ENCODE assay signal across 8 cellular contexts in the genomic region with DNA sequence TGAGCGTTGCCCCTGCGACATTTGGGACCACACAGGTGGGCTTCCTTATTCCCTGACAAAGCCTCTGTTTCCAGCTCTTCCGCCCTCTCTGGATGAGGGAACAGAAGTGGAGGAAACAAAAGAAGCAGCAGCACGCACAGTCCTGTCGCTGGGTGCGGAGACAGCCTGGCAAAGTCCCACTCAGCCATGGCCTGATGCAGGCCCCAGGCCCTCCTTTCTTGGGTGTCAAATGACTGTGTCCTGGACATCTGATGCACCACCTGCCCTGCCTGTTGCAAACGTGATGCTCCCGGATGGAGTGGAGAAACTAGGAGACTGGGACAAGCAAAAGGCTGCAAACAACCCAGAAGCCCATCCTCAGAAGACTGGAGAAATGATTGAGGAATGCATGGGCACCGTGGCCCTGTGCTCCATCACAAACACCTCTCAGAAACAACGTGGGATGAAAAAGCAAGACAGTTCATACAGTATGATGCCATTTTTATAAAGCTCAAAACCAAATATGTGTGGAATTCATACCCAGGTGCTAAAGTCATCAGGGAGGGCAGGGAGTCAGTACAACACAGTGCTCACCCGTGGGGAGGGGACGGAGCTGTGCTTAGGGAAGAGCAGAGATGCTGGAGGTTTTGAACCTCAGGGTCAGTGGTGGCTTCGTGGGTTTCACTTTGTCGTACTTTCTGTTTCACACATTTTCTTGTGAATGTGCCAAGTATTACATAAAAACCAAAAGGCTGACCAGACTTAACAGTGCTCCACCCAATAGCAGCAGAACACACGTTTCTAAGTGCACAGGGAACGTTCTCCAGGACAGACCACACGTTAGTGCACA. TPM values are rescaled to one million over a fixed set of nuclear protein-coding genes. Genes with fewer than 3 reads are reported as not detected.
DNase-seq lines count a peak whose midpoint lies in the region; ATAC-seq, FAIRE-seq and TF ChIP-seq lines count a peak whose summit lies in the region.

No MANE protein-coding gene starts in this region.

- peaks cover 8% of the 10 kb centered on the region for H3K27me3 Mint-ChIP-seq in dendritic cell treated with granulocyte-macrophage colony-stimulating factor and Interleukin-4, amounts not matched to agents 40 ng/mL and 50 ng/mL, for 4 days
- no peaks in the 10 kb centered on the region for H3K27me3 Mint-ChIP-seq in natural killer cell treated with Interleukin-12 subunit alpha and Interleukin-12 subunit beta and Interleukin-15 and Interleukin-18, amount 100 ng/mL, for 72 hours

- H3K4me3 Mint-ChIP-seq in dendritic cell treated with granulocyte-macrophage colony-stimulating factor and Interleukin-4, amounts not matched to agents 40 ng/mL and 50 ng/mL, for 4 days: peak overlapping the region; percentile 37
- peak overlapping the region; percentile 77 for H3K4me3 Mint-ChIP-seq in natural killer cell treated with Interleukin-12 subunit alpha and Interleukin-12 subunit beta and Interleukin-15 and Interleukin-18, amount 100 ng/mL, for 72 hours

- intact Hi-C loops in dendritic cell treated with granulocyte-macrophage colony-stimulating factor and Interleukin-4, amounts not matched to agents 40 ng/mL and 50 ng/mL, for 4 days (cut with micrococcal nuclease): no loop called here

- peaks cover 41% of the 10 kb centered on the region for H3K36me3 Mint-ChIP-seq in dendritic cell treated with granulocyte-macrophage colony-stimulating factor and Interleukin-4, amounts not matched to agents 40 ng/mL and 50 ng/mL, for 4 days (ENCODE audit: low read depth)
- H3K36me3 Mint-ChIP-seq in natural killer cell treated with Interleukin-12 subunit alpha and Interleukin-12 subunit beta and Interleukin-15 and Interleukin-18, amount 100 ng/mL, for 72 hours: peaks cover 8% of the 10 kb centered on the region

- peak; percentile 87 to 88 for ATAC-seq in natural killer cell treated with Interleukin-12 subunit alpha and Interleukin-12 subunit beta and Interleukin-15 and Interleukin-18, amount 100 ng/mL, for 72 hours

- DNase-seq in GM18507 (ENCODE audit: extremely low spot score, insufficient read length, low read depth) (no peak), H54 (ENCODE audit: insufficient read length, low spot score) (peak; percentile 59), NCI-H2171 treated with DMSO at 0.1 percent for 48 hours (lab: John Stamatoyannopoulos, UW) (peak; percentile 72), NCI-H2081 (lab: John Stamatoyannopoulos, UW) (no peak), NCI-H1092 treated with DMSO at 0.1 percent for 48 hours (lab: John Stamatoyannopoulos, UW) (no peak), COR-L47 (lab: John Stamatoyannopoulos, UW) (no peak)
- DNase-seq in natural killer cell treated with Interleukin-12 subunit alpha and Interleukin-12 subunit beta and Interleukin-15 and Interleukin-18, amount 100 ng/mL, for 72 hours (ENCODE audit: low spot score): peak; percentile 75

- H3K4me1 Mint-ChIP-seq in dendritic cell treated with granulocyte-macrophage colony-stimulating factor and Interleukin-4, amounts not matched to agents 40 ng/mL and 50 ng/mL, for 4 days (ENCODE audit: low read depth): peaks cover 40% of the 10 kb centered on the region
- peaks cover 38 to 41% of the 10 kb centered on the region in 2 donors for H3K4me1 Mint-ChIP-seq in natural killer cell treated with Interleukin-12 subunit alpha and Interleukin-12 subunit beta and Interleukin-15 and Interleukin-18, amount 100 ng/mL, for 72 hours (ENCODE audit: low read depth in 2 of 2)

- H3K9me3 Mint-ChIP-seq in dendritic cell treated with granulocyte-macrophage colony-stimulating factor and Interleukin-4, amounts not matched to agents 40 ng/mL and 50 ng/mL, for 4 days: no peaks in the 10 kb centered on the region
- H3K9me3 Mint-ChIP-seq in natural killer cell treated with Interleukin-12 subunit alpha and Interleukin-12 subunit beta and Interleukin-15 and Interleukin-18, amount 100 ng/mL, for 72 hours: no peaks in the 10 kb centered on the region

- TF ChIP-seq POLR2A in H54 (IDR thresholded peaks at IDR 0.05; ENCODE audit: low read depth, low read length): no peak

- FAIRE-seq in GM18507 (lab: Jason Lieb, UNC): peak; percentile 98
- no peak for FAIRE-seq in H54 (lab: Jason Lieb, UNC)

- peak overlapping the region; percentile 58 for H3K27ac Mint-ChIP-seq in dendritic cell treated with granulocyte-macrophage colony-stimulating factor and Interleukin-4, amounts not matched to agents 40 ng/mL and 50 ng/mL, for 4 days
- peak overlapping the region; percentile 12 for H3K27ac Mint-ChIP-seq in natural killer cell treated with Interleukin-12 subunit alpha and Interleukin-12 subunit beta and Interleukin-15 and Interleukin-18, amount 100 ng/mL, for 72 hours

RNA-seq across cellular contexts. Expression of a gene that starts 20.9 kb away (rescaled TPM):
- 100 to 1,000 TPM; 108 to 133 TPM for total RNA-seq in natural killer cell treated with Interleukin-12 subunit alpha and Interleukin-12 subunit beta and Interleukin-15 and Interleukin-18, amount 100 ng/mL, for 72 hours

RNA-seq across cellular contexts. Expression of a gene that starts 26.9 kb away (rescaled TPM):
- 1,000 to 10,000 TPM; 1,523 to 1,782 TPM for total RNA-seq in natural killer cell treated with Interleukin-12 subunit alpha and Interleukin-12 subunit beta and Interleukin-15 and Interleukin-18, amount 100 ng/mL, for 72 hours

Comparison
In these comparisons a context has a peak if more than half of its experiments do, and no peak if none do; other contexts are left out.
1. DNase-seq: peak in H54 (single experiment), NCI-H2171 treated with DMSO at 0.1 percent for 48 hours (single experiment) and natural killer cell treated with Interleukin-12 subunit alpha and Interleukin-12 subunit beta and Interleukin-15 and Interleukin-18, amount 100 ng/mL, for 72 hours (single experiment); none in GM18507 (single experiment), NCI-H2081 (0 of 2), NCI-H1092 treated with DMSO at 0.1 percent for 48 hours (single experiment) and COR-L47 (single experiment).